ENCODE assay signal across 10 cellular contexts in the genomic region with DNA sequence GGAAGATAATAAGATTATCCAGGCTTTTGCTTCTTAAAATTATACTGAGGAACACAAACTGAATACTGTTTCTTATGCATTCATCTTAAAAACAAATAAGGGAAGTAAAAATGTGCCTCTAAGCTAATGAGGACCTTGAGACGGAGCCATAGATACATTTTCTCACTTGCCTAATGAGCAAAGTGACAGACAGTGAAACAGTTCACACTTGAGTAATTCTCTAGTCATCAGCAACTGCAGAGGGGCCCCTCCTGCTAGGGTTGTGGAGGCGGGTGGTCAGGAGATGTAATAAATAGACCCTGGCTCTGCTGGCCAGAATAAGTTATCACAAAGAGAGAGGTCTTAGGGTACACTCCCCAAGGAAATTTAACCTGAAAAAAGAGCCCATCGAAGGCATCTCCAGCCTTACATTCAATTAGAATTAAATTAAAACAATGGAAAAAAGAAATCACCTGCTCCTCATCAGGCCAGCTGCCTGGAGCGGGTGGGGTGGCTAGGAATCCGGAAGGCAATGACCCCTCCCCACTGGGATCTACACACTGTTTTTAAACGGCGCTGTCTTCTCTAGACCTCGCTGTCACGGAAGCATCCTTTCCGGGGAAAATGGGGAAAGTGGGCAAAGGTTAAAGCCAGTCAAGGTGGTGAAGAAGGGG. TPM values are rescaled to one million over a fixed set of nuclear protein-coding genes. Genes with fewer than 3 reads are reported as not detected.
DNase-seq lines count a peak whose midpoint lies in the region; ATAC-seq and TF ChIP-seq lines count a peak whose summit lies in the region.
"Had no signal": no experiment of that assay in that cellular context is flagged by ENCODE, and none has a peak within 500 bp of the region (broad histone marks: within the 10 kb centered on the region; RNA-seq: fewer than 3 reads in every experiment).

No MANE protein-coding gene starts in this region.

- H3K36me3 Mint-ChIP-seq in osteocyte (ENCODE audit: unreplicated experiment): no peaks in the 10 kb centered on the region

- ATAC-seq in HG03066 (IDR thresholded peaks at IDR 0.05; ENCODE audit: low read depth, unreplicated experiment): peak; percentile 85

- peak overlapping the region; percentile 26 for H3K4me3 ChIP-seq in GM12865 (ENCODE audit: low read depth, low read length)
- H3K4me3 ChIP-seq: smooth muscle cell had no signal

- peaks cover 57% of the 10 kb centered on the region for H3K27me3 Mint-ChIP-seq in osteocyte (ENCODE audit: unreplicated experiment)

- no peaks in the 10 kb centered on the region for H3K9me3 Mint-ChIP-seq in osteocyte (ENCODE audit: unreplicated experiment)

- H3K4me3 Mint-ChIP-seq in osteocyte (ENCODE audit: unreplicated experiment): no peak overlapping the region

- DNase-seq in GM12865 (ENCODE audit: low read depth): peak; percentile 72
- DNase-seq in GM20000 (ENCODE audit: low spot score): peak; percentile 48
- peak; percentile 48 for DNase-seq in SKM-1 treated with dmso at 0.1 percent for 144 hours (lab: John Stamatoyannopoulos, UW; ENCODE audit: unreplicated experiment)
- no peak for DNase-seq in SW 1271 (lab: John Stamatoyannopoulos, UW)
- DNase-seq in NCI-H1694 treated with DMSO at 0.1 percent for 48 hours (lab: John Stamatoyannopoulos, UW): no peak
- no peak for DNase-seq in COLO829 (ENCODE audit: low spot score)
- DNase-seq in osteocyte (ENCODE audit: extremely low spot score, unreplicated experiment): no peak
- DNase-seq: activated naive CD4-positive, alpha-beta T cell treated with anti-CD3 and anti-CD28 coated beads, Interleukin-2, amount 50 U/mL, for 16 hours had no signal

- H3K27ac Mint-ChIP-seq in osteocyte (ENCODE audit: unreplicated experiment): no peak overlapping the region

- H3K4me1 Mint-ChIP-seq in osteocyte (ENCODE audit: unreplicated experiment): no peaks in the 10 kb centered on the region

- TF ChIP-seq CTCF in GM12865 (IDR thresholded peaks at IDR 0.05; ENCODE audit: insufficient read depth, low read depth, low read length, missing control alignments) (no peak), GM20000 (IDR thresholded peaks at IDR 0.05; ENCODE audit: extremely low read depth, missing control alignments) (no peak), osteocyte (IDR thresholded peaks at IDR 0.05) (no peak)

RNA-seq across cellular contexts. Expression of gene INSIG2, which starts 32.6 kb away (rescaled TPM):
- total RNA-seq in osteocyte: 16.7 and 18.3 TPM in 2 replicates

RNA-seq across cellular contexts. Expression of gene CCDC93, which starts 41.8 kb away (rescaled TPM):
- total RNA-seq in osteocyte: 23.3 and 26.9 TPM in 2 replicates

Comparison
In these comparisons a context has a peak if more than half of its experiments do, and no peak if none do; other contexts are left out.
1. DNase-seq: peak in GM12865 (single experiment), GM20000 (single experiment) and SKM-1 treated with dmso at 0.1 percent for 144 hours (single experiment); none in SW 1271 (0 of 2), NCI-H1694 treated with DMSO at 0.1 percent for 48 hours (single experiment), COLO829 (single experiment) and osteocyte (single experiment).